ENCODE assay signal across 19 cellular contexts in the genomic region with DNA sequence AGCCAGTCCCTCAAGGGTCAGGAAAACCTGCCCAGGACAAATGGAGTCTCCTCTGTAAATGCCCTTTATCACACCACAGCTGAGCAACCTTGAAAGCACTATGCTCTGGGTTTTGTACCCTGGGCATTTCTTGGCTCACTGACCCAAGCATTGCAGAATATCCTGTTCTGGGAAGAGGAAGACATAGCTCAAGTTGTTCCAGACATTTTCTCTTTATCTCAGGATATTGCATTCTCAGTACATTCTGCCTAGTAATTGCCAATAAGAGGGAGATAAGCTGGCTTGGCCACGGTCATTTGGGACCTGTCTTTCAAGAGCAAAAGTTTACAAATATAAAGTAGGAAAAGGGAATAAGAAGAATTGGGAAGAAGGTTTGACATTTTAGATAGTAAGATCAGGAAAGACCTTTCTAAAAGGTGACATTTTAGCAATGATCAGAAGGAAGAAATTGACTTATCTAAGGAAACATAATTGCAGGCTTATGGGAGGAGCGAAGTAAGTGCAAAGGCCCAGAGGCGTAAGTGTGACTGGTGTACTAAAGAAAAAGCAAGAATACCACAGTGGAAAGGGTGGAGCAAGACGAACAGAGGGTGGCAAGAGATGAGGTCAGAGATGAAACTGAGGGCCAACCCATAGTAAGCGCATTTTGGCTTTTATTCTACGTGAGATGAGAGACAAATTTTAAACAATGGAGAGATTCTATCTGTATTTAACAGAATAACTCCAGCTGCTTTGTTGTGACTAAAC.
"Had no signal": no experiment of that assay in that cellular context is flagged by ENCODE, and none has a peak within 500 bp of the region (broad histone marks: within the 10 kb centered on the region; RNA-seq: fewer than 3 reads in every experiment).

No MANE protein-coding gene starts in this region.

- H3K4me3 Mint-ChIP-seq: activated CD4-positive, alpha-beta memory T cell treated with anti-CD3 and anti-CD28 coated beads for 36 hours; activated naive CD8-positive, alpha-beta T cell treated with anti-CD3 and anti-CD28 coated beads for 36 hours; effector memory CD8-positive, alpha-beta T cell; naive thymus-derived CD8-positive, alpha-beta T cell; T-helper 2 cell treated with Interferon-gamma antibody and Interleukin-4, amounts not matched to agents 5 μg/mL and 100 μg/mL, for 36 hours had no signal

- H3K4me1 Mint-ChIP-seq: activated naive CD8-positive, alpha-beta T cell treated with anti-CD3 and anti-CD28 coated beads for 36 hours; naive thymus-derived CD8-positive, alpha-beta T cell had no signal

- DNase-seq: activated CD4-positive, alpha-beta memory T cell treated with anti-CD3 and anti-CD28 coated beads for 36 hours; activated CD4-positive, alpha-beta T cell treated with anti-CD3 and anti-CD28 coated beads for 4 hours; activated naive CD8-positive, alpha-beta T cell treated with anti-CD3 and anti-CD28 coated beads for 36 hours; activated T-cell treated with anti-CD3 and anti-CD28 coated beads for 4 hours; amygdala; body of pancreas; caudate nucleus; effector memory CD8-positive, alpha-beta T cell; foreskin melanocyte; glutamatergic neuron; mesenchymal stem cell; naive thymus-derived CD8-positive, alpha-beta T cell; stimulated activated CD4-positive, alpha-beta T cell treated with anti-CD3 and anti-CD28 coated beads, Interleukin-12 subunit alpha, Interleukin-12 subunit beta, amount 100 ng/mL, for 4 hours; stimulated activated CD4-positive, alpha-beta T cell treated with anti-CD3 and anti-CD28 coated beads, Interleukin-2, amount 100 ng/mL, for 24 hours; stimulated activated naive CD4-positive, alpha-beta T cell treated with Interleukin-2 at 50 U/mL for 16 hours had no signal

- ATAC-seq: body of pancreas; effector memory CD8-positive, alpha-beta T cell; naive thymus-derived CD8-positive, alpha-beta T cell had no signal

- H3K36me3 ChIP-seq: neutrophil, tibial artery had no signal

- H3K27ac Mint-ChIP-seq: activated CD4-positive, alpha-beta memory T cell treated with anti-CD3 and anti-CD28 coated beads for 36 hours; activated naive CD8-positive, alpha-beta T cell treated with anti-CD3 and anti-CD28 coated beads for 36 hours; effector memory CD8-positive, alpha-beta T cell; naive thymus-derived CD8-positive, alpha-beta T cell; T-helper 2 cell treated with Interferon-gamma antibody and Interleukin-4, amounts not matched to agents 5 μg/mL and 100 μg/mL, for 36 hours had no signal

- H3K9me3 ChIP-seq: body of pancreas, neutrophil, tibial artery had no signal

- H3K27ac ChIP-seq: body of pancreas, epithelial cell of prostate, neutrophil, tibial artery had no signal

- H3K27me3 ChIP-seq: body of pancreas, neutrophil, tibial artery had no signal

- H3K9me3 Mint-ChIP-seq: activated CD4-positive, alpha-beta memory T cell treated with anti-CD3 and anti-CD28 coated beads for 36 hours had no signal

- H3K4me3 ChIP-seq: body of pancreas, tibial artery had no signal

- H3K4me1 ChIP-seq: body of pancreas, tibial artery had no signal

- H3K27me3 Mint-ChIP-seq: activated CD4-positive, alpha-beta memory T cell treated with anti-CD3 and anti-CD28 coated beads for 36 hours; activated naive CD8-positive, alpha-beta T cell treated with anti-CD3 and anti-CD28 coated beads for 36 hours; effector memory CD8-positive, alpha-beta T cell; naive thymus-derived CD8-positive, alpha-beta T cell had no signal

- H3K36me3 Mint-ChIP-seq: activated CD4-positive, alpha-beta memory T cell treated with anti-CD3 and anti-CD28 coated beads for 36 hours; activated naive CD8-positive, alpha-beta T cell treated with anti-CD3 and anti-CD28 coated beads for 36 hours; naive thymus-derived CD8-positive, alpha-beta T cell had no signal
